19 cellular contexts compared by ENCODE assay signal in the genomic region with DNA sequence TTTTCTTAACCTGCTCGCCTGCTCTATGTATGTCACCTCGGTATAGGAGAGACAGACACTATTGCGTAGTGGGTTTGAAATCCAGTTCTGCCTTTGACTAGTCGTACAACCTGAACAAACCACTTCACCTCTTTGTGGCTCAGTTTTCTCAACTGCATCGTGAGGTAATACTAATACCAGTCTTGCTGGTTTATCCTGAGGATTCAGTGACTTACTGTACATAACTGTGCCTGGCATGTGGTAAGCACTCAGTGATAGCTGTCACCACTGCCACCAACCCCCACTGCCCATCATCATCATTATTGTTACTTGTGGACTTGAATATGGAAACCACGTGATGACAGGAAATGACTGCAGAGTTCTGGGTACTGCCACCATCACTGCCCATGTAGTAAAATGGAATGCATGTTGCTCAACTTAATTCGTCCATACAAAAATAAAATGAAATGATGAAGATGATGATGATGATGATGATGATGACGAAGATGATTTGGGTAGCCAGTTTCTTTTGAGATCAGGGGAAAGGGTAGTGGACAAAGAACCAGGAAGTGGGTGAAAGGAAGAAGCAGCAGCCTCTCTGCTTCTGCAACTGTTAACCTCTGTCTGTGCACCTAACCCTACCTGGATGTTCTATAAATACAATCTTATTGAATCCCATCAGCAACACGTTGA.
DNase-seq lines count a peak whose midpoint lies in the region; ATAC-seq and TF ChIP-seq lines count a peak whose summit lies in the region.
"Had no signal": no experiment of that assay in that cellular context is flagged by ENCODE, and none has a peak within 500 bp of the region (broad histone marks: within the 10 kb centered on the region; RNA-seq: fewer than 3 reads in every experiment).

No MANE protein-coding gene starts in this region.

- no peaks in the 10 kb centered on the region for H3K36me3 Mint-ChIP-seq in activated CD4-positive, alpha-beta T cell treated with anti-CD3 and anti-CD28 coated beads, Interleukin-2, amount 10 ng/mL, durations not matched to agents 24 days and 14 days (ENCODE audit: low read depth)
- H3K36me3 Mint-ChIP-seq: CD14-positive monocyte had no signal

- TF ChIP-seq CTCF in Loucy (conservative IDR thresholded peaks at IDR 0.05; ENCODE audit: low read length) (no peak), gastrocnemius medialis (IDR thresholded peaks at IDR 0.05 in 4 of 5, conservative IDR thresholded peaks at IDR 0.05 in 1 of 5) (no peak), ovary (IDR thresholded peaks at IDR 0.05) (no peak)

- ATAC-seq in right cardiac atrium, result no peak
- no peak for ATAC-seq in Right ventricle myocardium superior (ENCODE audit: poor library complexity)
- no peak for ATAC-seq in gastrocnemius medialis

- H3K9me2 ChIP-seq in Loucy (replicated peaks; ENCODE audit: low read depth, low read length), result no peaks in the 10 kb centered on the region

- no peaks in the 10 kb centered on the region for H3K36me3 ChIP-seq in Loucy (ENCODE audit: insufficient read depth, low read length)
- H3K36me3 ChIP-seq in gastrocnemius medialis, result peaks cover 0 to 8% of the 10 kb centered on the region in 2 donors
- no peaks in the 10 kb centered on the region for H3K36me3 ChIP-seq in ovary
- H3K36me3 ChIP-seq: MG63 had no signal

- peak overlapping the region; percentile 71 for H3K4me2 ChIP-seq in Loucy (ENCODE audit: low read depth, low read length, poor library complexity, severe bottlenecking)
- H3K4me2 ChIP-seq: KMS-11 had no signal

- no peak for TF ChIP-seq EP300 in ovary (IDR thresholded peaks at IDR 0.05)

- H3K9me3 ChIP-seq in right cardiac atrium (ENCODE audit: control insufficient read depth, low read length) (no peaks in the 10 kb centered on the region), Loucy (ENCODE audit: insufficient read depth, low read depth, low read length) (no peaks in the 10 kb centered on the region), gastrocnemius medialis (no peaks in the 10 kb centered on the region), ovary (no peaks in the 10 kb centered on the region)
- H3K9me3 ChIP-seq: MG63 had no signal

- no peak overlapping the region for H3K9ac ChIP-seq in Loucy (ENCODE audit: low read depth, low read length, poor library complexity, severe bottlenecking)
- H3K9ac ChIP-seq: KMS-11 had no signal

- H4K20me1 ChIP-seq in Loucy (ENCODE audit: insufficient read depth, low read length, poor library complexity, severe bottlenecking), result no peaks in the 10 kb centered on the region

- no peaks in the 10 kb centered on the region for H3K27me3 Mint-ChIP-seq in activated CD4-positive, alpha-beta T cell treated with anti-CD3 and anti-CD28 coated beads, Interleukin-2, amount 10 ng/mL, durations not matched to agents 24 days and 14 days

- no peaks in the 10 kb centered on the region for H3K9me3 Mint-ChIP-seq in activated CD4-positive, alpha-beta T cell treated with anti-CD3 and anti-CD28 coated beads, Interleukin-2, amount 10 ng/mL, durations not matched to agents 24 days and 14 days
- H3K9me3 Mint-ChIP-seq: HFFc6 had no signal

- intact Hi-C loops in right cardiac atrium (cut with DNase I) (no loop called here), Right ventricle myocardium superior (cut with DNase I) (no loop called here), gastrocnemius medialis (cut with DNase I; ENCODE audit: low total_unique reads) (no loop called here), ovary (cut with DNase I) (no loop called here)
- intact Hi-C loops in activated CD4-positive, alpha-beta T cell treated with anti-CD3 and anti-CD28 coated beads, Interleukin-2, amount 10 ng/mL, durations not matched to agents 24 days and 14 days (cut with micrococcal nuclease), result no loop called here

- peak overlapping the region; percentile 66 for H3K27ac ChIP-seq in right cardiac atrium (ENCODE audit: low read length)
- H3K27ac ChIP-seq in caudate nucleus (ENCODE audit: low read depth, low read length), result peak overlapping the region; percentile 41
- H3K27ac ChIP-seq in gastrocnemius medialis, result peak overlapping the region in 3 of 4 donors; percentile 30 to 58 (median 36)
- H3K27ac ChIP-seq in ovary, result no peak overlapping the region
- H3K27ac ChIP-seq: KMS-11 had no signal

- H3K4me1 ChIP-seq in right cardiac atrium (ENCODE audit: control insufficient read depth, insufficient read depth, low read length) (no peaks in the 10 kb centered on the region), Loucy (ENCODE audit: insufficient read depth, low read length, poor library complexity, severe bottlenecking) (peaks cover 47% of the 10 kb centered on the region), gastrocnemius medialis (peaks cover 0 to 23% of the 10 kb centered on the region in 2 donors), ovary (ENCODE audit: insufficient read depth) (peaks cover 3% of the 10 kb centered on the region)

- H3F3A ChIP-seq in Loucy (ENCODE audit: low read depth), result no peaks in the 10 kb centered on the region; the same call in 1 of the 2 replicates

- H2AFZ ChIP-seq in Loucy (ENCODE audit: low read length), result peak overlapping the region; percentile 52; the same call in 1 of the 2 replicates

- H3K4me1 Mint-ChIP-seq in activated CD4-positive, alpha-beta T cell treated with anti-CD3 and anti-CD28 coated beads, Interleukin-2, amount 10 ng/mL, durations not matched to agents 24 days and 14 days, result no peaks in the 10 kb centered on the region
- H3K4me1 Mint-ChIP-seq: CD14-positive monocyte had no signal

- WGBS in right cardiac atrium, result 84% methylated on average over 9 of the region's 9 CpGs
- WGBS in ovary, 3 donors, result 93 to 95% (median 95%) methylated on average over 9 of the region's 9 CpGs

- H3K27me3 ChIP-seq in right cardiac atrium (ENCODE audit: control insufficient read depth, insufficient read depth) (no peaks in the 10 kb centered on the region), Loucy (ENCODE audit: insufficient read depth, low read length, poor library complexity, severe bottlenecking) (no peaks in the 10 kb centered on the region), gastrocnemius medialis (no peaks in the 10 kb centered on the region), ovary (no peaks in the 10 kb centered on the region)
- H3K27me3 ChIP-seq: MG63 had no signal

- no peak overlapping the region for H3K4me3 ChIP-seq in right cardiac atrium (ENCODE audit: low read length)
- peak overlapping the region; percentile 54 for H3K4me3 ChIP-seq in Loucy (ENCODE audit: low read length, poor library complexity, severe bottlenecking)
- H3K4me3 ChIP-seq in gastrocnemius medialis, result no peak overlapping the region
- no peak overlapping the region for H3K4me3 ChIP-seq in ovary
- H3K4me3 ChIP-seq: MG63 had no signal

- H3K79me2 ChIP-seq in Loucy (ENCODE audit: insufficient read depth, low read length), result no peaks in the 10 kb centered on the region

- DNase-seq in right cardiac atrium, result no peak
- DNase-seq in Right ventricle myocardium superior, result no peak
- DNase-seq in caudate nucleus (lab: John Stamatoyannopoulos, UW), result no peak
- no peak for DNase-seq in gastrocnemius medialis
- no peak for DNase-seq in activated CD4-positive, alpha-beta T cell treated with anti-CD3 and anti-CD28 coated beads, Interleukin-2, amount 10 ng/mL, durations not matched to agents 24 days and 14 days
- no peak for DNase-seq in ovary
- DNase-seq in epidermal melanocyte (ENCODE audit: insufficient read length, low spot score), result no peak
- DNase-seq: DMS153, EL, HFFc6, MG63, NCI-H1105, NCI-H187 treated with DMSO at 0.1 percent for 48 hours, NCI-H345, NCI-H526, SHP77 treated with DMSO at 0.1 percent for 48 hours had no signal

- H3K27ac Mint-ChIP-seq in activated CD4-positive, alpha-beta T cell treated with anti-CD3 and anti-CD28 coated beads, Interleukin-2, amount 10 ng/mL, durations not matched to agents 24 days and 14 days, result no peak overlapping the region
- H3K27ac Mint-ChIP-seq: CD14-positive monocyte, HFFc6 had no signal

- TF ChIP-seq POLR2A in gastrocnemius medialis (IDR thresholded peaks at IDR 0.05) (no peak), ovary (IDR thresholded peaks at IDR 0.05) (no peak)

- H3K4me3 Mint-ChIP-seq in activated CD4-positive, alpha-beta T cell treated with anti-CD3 and anti-CD28 coated beads, Interleukin-2, amount 10 ng/mL, durations not matched to agents 24 days and 14 days, result no peak overlapping the region
- H3K4me3 Mint-ChIP-seq: CD14-positive monocyte, HFFc6 had no signal

- in situ Hi-C loops in gastrocnemius medialis (cut with MboI; ENCODE audit: low sequenced_read_pairs in 4 of 4), result no loop called here

Comparison
In these comparisons a context has a peak if more than half of its experiments do, and no peak if none do; other contexts are left out.
1. H3K27ac ChIP-seq: peak in right cardiac atrium (single experiment), caudate nucleus (single experiment) and gastrocnemius medialis (3 of 4); none in ovary (0 of 2).